In the genomic region with DNA sequence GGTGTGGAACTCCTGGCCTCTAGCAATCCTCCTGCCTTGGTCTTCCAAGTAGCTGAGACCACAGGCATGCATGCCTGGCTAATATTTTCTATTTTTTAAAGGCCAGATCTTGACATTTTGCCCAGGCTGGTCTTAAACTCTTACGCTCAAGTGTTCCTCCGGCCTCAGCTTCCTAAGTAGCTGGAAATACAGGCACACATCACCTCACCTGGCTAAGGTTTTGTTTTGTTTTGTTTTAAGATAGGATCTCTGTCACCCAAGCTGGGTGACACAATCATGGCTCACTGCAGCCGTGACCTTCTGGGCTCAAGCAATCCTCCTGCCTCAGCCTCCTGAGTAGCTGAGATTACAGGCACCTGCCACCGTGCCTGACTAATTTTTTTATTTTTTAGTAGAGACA, we compare ENCODE assay signal across 29 cellular contexts. TPM values are rescaled to one million over a fixed set of nuclear protein-coding genes. Genes with fewer than 3 reads are reported as not detected.
DNase-seq lines count a peak whose midpoint lies in the region; ATAC-seq lines count a peak whose summit lies in the region.
"Had no signal": no experiment of that assay in that cellular context is flagged by ENCODE, and none has a peak within 500 bp of the region (broad histone marks: within the 10 kb centered on the region; RNA-seq: fewer than 3 reads in every experiment).

No MANE protein-coding gene starts in this region.

- peak overlapping the region; percentile 93 for H3K27ac Mint-ChIP-seq in dendritic cell treated with granulocyte-macrophage colony-stimulating factor and Interleukin-4, amounts not matched to agents 40 ng/mL and 50 ng/mL, for 4 days
- H3K27ac Mint-ChIP-seq: activated CD4-positive, alpha-beta memory T cell treated with anti-CD3 and anti-CD28 coated beads for 36 hours; activated naive CD4-positive, alpha-beta T cell treated with anti-CD3 and anti-CD28 coated beads, Interleukin-2, amount 50 U/mL, for 24 hours had no signal

- no peak overlapping the region for H2BK5ac ChIP-seq in neuronal stem cell (ENCODE audit: low read length)

- H3K9me3 ChIP-seq in GM23248 (ENCODE audit: low read depth) (no peaks in the 10 kb centered on the region), neuronal stem cell (replicated peaks in 1 of 2; ENCODE audit: control insufficient read depth in 2 of 2, insufficient read depth in 1 of 2, low read depth in 1 of 2, low read length in 2 of 2) (no peaks in the 10 kb centered on the region)
- H3K9me3 ChIP-seq: body of pancreas, psoas muscle, uterus had no signal

- H3K27me3 ChIP-seq in GM23248 (replicated peaks; ENCODE audit: insufficient read depth) (no peaks in the 10 kb centered on the region), neuronal stem cell (ENCODE audit: control insufficient read depth in 3 of 3, insufficient read depth in 3 of 3, low read depth in 1 of 3, low read length in 3 of 3) (no peaks in the 10 kb centered on the region)
- H3K27me3 ChIP-seq: body of pancreas, uterus had no signal

- H3K36me3 ChIP-seq in GM23248 (ENCODE audit: low read depth) (no peaks in the 10 kb centered on the region), neuronal stem cell (replicated peaks in 1 of 2; ENCODE audit: control insufficient read depth in 2 of 2, insufficient read depth in 2 of 2, low read length in 2 of 2) (no peaks in the 10 kb centered on the region)
- H3K36me3 ChIP-seq: uterus had no signal

- no peaks in the 10 kb centered on the region for H4K20me1 ChIP-seq in GM23248 (ENCODE audit: insufficient read depth)

- no peaks in the 10 kb centered on the region for H3F3A ChIP-seq in GM23248 (ENCODE audit: insufficient read depth)

- no peak overlapping the region for H3K9ac ChIP-seq in GM23248
- no peak overlapping the region for H3K9ac ChIP-seq in neuronal stem cell (ENCODE audit: low read depth, low read length, poor library complexity)

- H3K4ac ChIP-seq in neuronal stem cell (ENCODE audit: low read length), result no peak overlapping the region

- no peak overlapping the region for H2BK12ac ChIP-seq in neuronal stem cell (ENCODE audit: low read length)

- 91 to 93% methylated on average over 4 of the region's 4 CpGs for WGBS in GM23248 (ENCODE audit: low coverage in 1 of 2, low lambda C conversion rate in 2 of 2, missing lambda C conversion rate in 2 of 2), 2 experiments
- no CpG with 5 or more reads among the region's 4 CpGs for WGBS in neuronal stem cell (ENCODE audit: extremely low coverage in 2 of 2, insufficient read length in 2 of 2, insufficient replicate concordance in 1 of 2), 2 donors

- H3K27me3 Mint-ChIP-seq in dendritic cell treated with granulocyte-macrophage colony-stimulating factor and Interleukin-4, amounts not matched to agents 40 ng/mL and 50 ng/mL, for 4 days, result no peaks in the 10 kb centered on the region
- H3K27me3 Mint-ChIP-seq: activated CD4-positive, alpha-beta memory T cell treated with anti-CD3 and anti-CD28 coated beads for 36 hours; activated naive CD4-positive, alpha-beta T cell treated with anti-CD3 and anti-CD28 coated beads, Interleukin-2, amount 50 U/mL, for 24 hours had no signal

- H2BK120ac ChIP-seq in neuronal stem cell (ENCODE audit: low read depth, low read length), result no peak overlapping the region

- H3K4me1 Mint-ChIP-seq in dendritic cell treated with granulocyte-macrophage colony-stimulating factor and Interleukin-4, amounts not matched to agents 40 ng/mL and 50 ng/mL, for 4 days (ENCODE audit: low read depth), result peaks cover 41% of the 10 kb centered on the region

- no peaks in the 10 kb centered on the region for H3K9me2 ChIP-seq in GM23248 (ENCODE audit: insufficient read depth)

- H3K27ac ChIP-seq in GM23248 (no peak overlapping the region), neuronal stem cell (replicated peaks; ENCODE audit: low read length) (no peak overlapping the region)
- H3K27ac ChIP-seq: body of pancreas, epithelial cell of prostate, psoas muscle, uterus had no signal

- H3K14ac ChIP-seq in neuronal stem cell (ENCODE audit: low read length), result no peak overlapping the region

- H3K4me3 ChIP-seq in GM23248 (no peak overlapping the region), neuronal stem cell (ENCODE audit: low read length in 2 of 2) (no peak overlapping the region)
- H3K4me3 ChIP-seq: body of pancreas, psoas muscle, uterus had no signal

- H2AK5ac ChIP-seq in neuronal stem cell (ENCODE audit: low read depth, low read length), result no peak overlapping the region

- no peaks in the 10 kb centered on the region for H3K79me1 ChIP-seq in neuronal stem cell (ENCODE audit: low read depth, low read length)

- in situ Hi-C loops in GM23248 (cut with MboI), result no loop called here

- no peak overlapping the region for H2BK15ac ChIP-seq in neuronal stem cell (ENCODE audit: low read length)

- no peak overlapping the region for H3K18ac ChIP-seq in neuronal stem cell (ENCODE audit: low read length)

- peaks cover 3% of the 10 kb centered on the region; the same call in 1 of the 2 replicates for H3K4me1 ChIP-seq in GM23248 (ENCODE audit: insufficient read depth)
- H3K4me1 ChIP-seq in neuronal stem cell (ENCODE audit: control insufficient read depth in 2 of 2, insufficient read depth in 1 of 2, low read depth in 1 of 2, low read length in 2 of 2), result peaks cover 3 to 8% of the 10 kb centered on the region in 2 donors
- H3K4me1 ChIP-seq: psoas muscle, uterus had no signal

- H4K91ac ChIP-seq in neuronal stem cell (ENCODE audit: low read depth, low read length, poor library complexity), result no peak overlapping the region

- peak; percentile 23 for DNase-seq in GM23248
- DNase-seq in NCI-H226, result peak; percentile 16
- no peak for DNase-seq in neuronal stem cell (ENCODE audit: low spot score)
- no peak for DNase-seq in D341Med (ENCODE audit: low spot score)
- DNase-seq in putamen (ENCODE audit: low spot score), result no peak
- DNase-seq: activated CD4-positive, alpha-beta memory T cell treated with anti-CD3 and anti-CD28 coated beads for 36 hours; activated CD4-positive, CD25-positive, alpha-beta regulatory T cell treated with anti-CD3 and anti-CD28 coated beads, Interleukin-2, amount 50 U/mL, for 72 hours; activated CD8-positive, alpha-beta memory T cell treated with anti-CD3 and anti-CD28 coated beads, Interleukin-2, amount 50 U/mL, for 48 hours; body of pancreas; cerebellar nuclear complex; effector CD4-positive, alpha-beta T cell; EL; foreskin melanocyte; hippocampal formation; NCI-H1105; NCI-H2029; NCI-H82; nucleus accumbens; RPMI8226; stimulated activated naive CD4-positive, alpha-beta T cell treated with Interleukin-2 at 50 U/mL for 16 hours; uterus had no signal

- H3K4me2 ChIP-seq in GM23248 (ENCODE audit: unreplicated experiment), result no peak overlapping the region
- H3K4me2 ChIP-seq in neuronal stem cell (ENCODE audit: insufficient read depth, low read length, poor library complexity, severe bottlenecking), result no peak overlapping the region

- no peak overlapping the region for H3K23ac ChIP-seq in neuronal stem cell (ENCODE audit: low read depth, low read length, poor library complexity)

- H4K8ac ChIP-seq in neuronal stem cell (ENCODE audit: low read depth, low read length), result no peak overlapping the region

- H3K4me3 Mint-ChIP-seq in dendritic cell treated with granulocyte-macrophage colony-stimulating factor and Interleukin-4, amounts not matched to agents 40 ng/mL and 50 ng/mL, for 4 days, result no peak overlapping the region
- H3K4me3 Mint-ChIP-seq: activated CD4-positive, alpha-beta memory T cell treated with anti-CD3 and anti-CD28 coated beads for 36 hours; activated naive CD4-positive, alpha-beta T cell treated with anti-CD3 and anti-CD28 coated beads, Interleukin-2, amount 50 U/mL, for 24 hours; T-helper 1 cell treated with Interleukin-12 subunit alpha and Interleukin-12 subunit beta and Interleukin-4 antibody, amounts not matched to agents 30 μg/mL and 1 μg/mL, for 36 hours had no signal

- H3K79me2 ChIP-seq in GM23248 (ENCODE audit: insufficient read depth), result no peaks in the 10 kb centered on the region

- no peaks in the 10 kb centered on the region for H3K9me3 Mint-ChIP-seq in dendritic cell treated with granulocyte-macrophage colony-stimulating factor and Interleukin-4, amounts not matched to agents 40 ng/mL and 50 ng/mL, for 4 days
- H3K9me3 Mint-ChIP-seq: activated CD4-positive, alpha-beta memory T cell treated with anti-CD3 and anti-CD28 coated beads for 36 hours; activated naive CD4-positive, alpha-beta T cell treated with anti-CD3 and anti-CD28 coated beads, Interleukin-2, amount 50 U/mL, for 24 hours; T-helper 1 cell treated with Interleukin-12 subunit alpha and Interleukin-12 subunit beta and Interleukin-4 antibody, amounts not matched to agents 30 μg/mL and 1 μg/mL, for 36 hours had no signal

- ATAC-seq in HG03196 (IDR thresholded peaks at IDR 0.05; ENCODE audit: unreplicated experiment), result no peak
- ATAC-seq in HG02970 (IDR thresholded peaks at IDR 0.05; ENCODE audit: low FRiP score, unreplicated experiment), result no peak
- ATAC-seq: body of pancreas, psoas muscle had no signal

- no peaks in the 10 kb centered on the region for H3K36me3 Mint-ChIP-seq in dendritic cell treated with granulocyte-macrophage colony-stimulating factor and Interleukin-4, amounts not matched to agents 40 ng/mL and 50 ng/mL, for 4 days (ENCODE audit: low read depth)
- H3K36me3 Mint-ChIP-seq: activated CD4-positive, alpha-beta memory T cell treated with anti-CD3 and anti-CD28 coated beads for 36 hours; activated naive CD4-positive, alpha-beta T cell treated with anti-CD3 and anti-CD28 coated beads, Interleukin-2, amount 50 U/mL, for 24 hours had no signal

- intact Hi-C loops in dendritic cell treated with granulocyte-macrophage colony-stimulating factor and Interleukin-4, amounts not matched to agents 40 ng/mL and 50 ng/mL, for 4 days (cut with micrococcal nuclease), result loop anchor here (2.0 kb wide), 1 partner anchor 16 kb away; the partner anchor contains the start of gene RFX1

- H2AFZ ChIP-seq in GM23248 (no peak overlapping the region), neuronal stem cell (ENCODE audit: low read length) (peak overlapping the region; percentile 34)

RNA-seq across cellular contexts. Expression of gene RLN3, which starts 5.5 kb away (rescaled TPM):
- total RNA-seq in GM23248 (2014; rRNA removed; shearing (Covaris generic)), result not detected in 2 replicates
- polyA plus RNA-seq in GM23248 (2016; fragmentation: Nextera tagmentation; extraction: Ambion mirVana), result not detected in 2 replicates
- polyA plus RNA-seq in neuronal stem cell (2013, experiment 1 of 2), result not detected
- not detected for polyA plus RNA-seq in neuronal stem cell (2013, experiment 2 of 2)
- total RNA-seq: activated CD4-positive, alpha-beta memory T cell treated with anti-CD3 and anti-CD28 coated beads for 36 hours; body of pancreas; psoas muscle; temporal lobe; uterus had no signal
- polyA plus RNA-seq: psoas muscle had no signal

RNA-seq across cellular contexts. Expression of gene IL27RA, which starts 9.1 kb away (rescaled TPM):
- 7.5 and 8.5 TPM in 2 replicates for total RNA-seq in GM23248 (2014; rRNA removed; shearing (Covaris generic))
- 5.8 and 7.1 TPM in 2 replicates for polyA plus RNA-seq in GM23248 (2016; fragmentation: Nextera tagmentation; extraction: Ambion mirVana)
- 4.8 TPM for polyA plus RNA-seq in neuronal stem cell (2013, experiment 1 of 2)
- polyA plus RNA-seq in neuronal stem cell (2013, experiment 2 of 2), result 4.3 TPM

RNA-seq across cellular contexts. Expression of gene RFX1, which starts 16.3 kb away (rescaled TPM):
- total RNA-seq in GM23248 (2014; rRNA removed; shearing (Covaris generic)), result 1.9 and 2.5 TPM in 2 replicates
- 1.6 and 1.7 TPM in 2 replicates for polyA plus RNA-seq in GM23248 (2016; fragmentation: Nextera tagmentation; extraction: Ambion mirVana)
- polyA plus RNA-seq in neuronal stem cell (2013, experiment 1 of 2), result 7.3 TPM
- polyA plus RNA-seq in neuronal stem cell (2013, experiment 2 of 2), result 7.5 TPM

RNA-seq across cellular contexts. Expression of gene PALM3, which starts 39.4 kb away (rescaled TPM):
- total RNA-seq in GM23248 (2014; rRNA removed; shearing (Covaris generic)), result 0.25 TPM in 1 of 2 replicates, not detected in the other
- polyA plus RNA-seq in GM23248 (2016; fragmentation: Nextera tagmentation; extraction: Ambion mirVana), result 0.15 TPM in 1 of 2 replicates, not detected in the other
- polyA plus RNA-seq in neuronal stem cell (2013, experiment 1 of 2), result 10.2 TPM
- polyA plus RNA-seq in neuronal stem cell (2013, experiment 2 of 2), result 10.4 TPM
- total RNA-seq: activated CD4-positive, alpha-beta memory T cell treated with anti-CD3 and anti-CD28 coated beads for 36 hours; psoas muscle had no signal

RNA-seq across cellular contexts. Expression of gene MISP3, which starts 50.1 kb away (rescaled TPM):
- total RNA-seq in GM23248 (2014; rRNA removed; shearing (Covaris generic)), result 1.3 TPM in 1 of 2 replicates, not detected in the other
- 2.0 and 2.7 TPM in 2 replicates for polyA plus RNA-seq in GM23248 (2016; fragmentation: Nextera tagmentation; extraction: Ambion mirVana)
- polyA plus RNA-seq in neuronal stem cell (2013, experiment 1 of 2), result 1.6 TPM
- polyA plus RNA-seq in neuronal stem cell (2013, experiment 2 of 2), result 1.7 TPM

Comparison
In these comparisons a context has a peak if more than half of its experiments do, and no peak if none do; other contexts are left out.
1. DNase-seq: peak in GM23248 (single experiment) and NCI-H226 (single experiment); none in neuronal stem cell (single experiment), D341Med (single experiment) and putamen (single experiment).